Comparison of ENCODE assay signal across 1 cellular context in genomic region chr22:24937114-24937513, GRCh38.
TF ChIP-seq lines count a peak whose summit lies in the region.

No MANE protein-coding gene starts in this region.

TF ChIP-seq in HepG2, 621 proteins besides CTCF, POLR2A, EP300 and RAD21 (continued from another document):
- TF ChIP-seq STAG1 (CRISPR knock-in tag; IDR thresholded peaks at IDR 0.05) (peak; percentile 61), GZF1 (CRISPR knock-in tag; IDR thresholded peaks at IDR 0.05) (peak; percentile 75; the same call in 1 of the 2 replicates)
